Comparison of ENCODE assay signal across 20 cellular contexts in the genomic region with DNA sequence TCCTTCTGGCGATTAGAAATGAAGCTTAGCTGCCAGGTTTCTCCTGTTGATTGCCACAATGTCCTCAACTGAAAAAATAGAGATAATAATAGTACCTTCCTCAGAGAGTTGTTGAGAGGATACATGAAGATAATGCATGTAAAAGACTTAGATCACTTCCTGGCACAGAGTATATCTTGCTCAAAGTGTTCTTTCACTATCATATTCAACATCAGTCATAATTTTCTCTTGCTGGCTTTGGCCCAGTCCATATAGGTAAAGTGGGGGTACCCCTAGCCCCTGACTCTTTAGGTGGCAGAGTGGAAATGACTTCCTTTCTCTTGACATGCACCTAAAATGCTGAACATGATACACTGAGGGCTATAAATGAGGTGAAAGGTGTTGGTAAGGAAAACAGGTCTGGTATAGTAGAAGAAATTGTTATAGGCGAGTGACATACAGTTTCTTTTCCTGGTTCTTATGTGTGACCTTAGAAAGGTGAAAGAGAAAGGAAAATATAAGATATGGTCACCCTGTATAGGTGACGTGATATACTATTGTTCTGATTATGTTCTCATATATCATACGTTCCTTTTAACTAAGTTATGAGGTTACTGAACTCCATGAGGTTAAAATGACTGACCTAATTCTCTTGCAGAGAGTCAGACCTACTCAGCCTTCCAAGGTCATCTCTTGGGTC.
"Had no signal": no experiment of that assay in that cellular context is flagged by ENCODE, and none has a peak within 500 bp of the region (broad histone marks: within the 10 kb centered on the region; RNA-seq: fewer than 3 reads in every experiment).

No MANE protein-coding gene starts in this region.

- H3K4me1 Mint-ChIP-seq: activated CD4-positive, alpha-beta memory T cell treated with anti-CD3 and anti-CD28 coated beads, Interleukin-2, amount 10 ng/mL, durations not matched to agents 7 days and 5 days; activated CD8-positive, alpha-beta memory T cell treated with anti-CD3 and anti-CD28 coated beads, Interleukin-2, amount 10 ng/mL, durations not matched to agents 7 days and 5 days; activated naive CD8-positive, alpha-beta T cell treated with anti-CD3 and anti-CD28 coated beads, Interleukin-2, amount 50 U/mL, for 24 hours; naive thymus-derived CD4-positive, alpha-beta T cell; neural crest cell; stimulated activated effector memory CD8-positive, alpha-beta T cell treated with anti-CD3 and anti-CD28 coated beads, Interleukin-12 subunit alpha, Interleukin-12 subunit beta, amount 100 ng/mL, for 72 hours; stimulated activated naive CD8-positive, alpha-beta T cell treated with anti-CD3 and anti-CD28 coated beads, Interleukin-15, amount 100 ng/mL, for 72 hours had no signal

- H3K36me3 Mint-ChIP-seq: activated CD8-positive, alpha-beta memory T cell treated with anti-CD3 and anti-CD28 coated beads, Interleukin-2, amount 10 ng/mL, durations not matched to agents 7 days and 5 days; stimulated activated effector memory CD8-positive, alpha-beta T cell treated with anti-CD3 and anti-CD28 coated beads, Interleukin-12 subunit alpha, Interleukin-12 subunit beta, amount 100 ng/mL, for 72 hours had no signal

- FAIRE-seq: frontal cortex, small intestine, urothelium cell line had no signal

- H3K27me3 Mint-ChIP-seq: activated CD4-positive, alpha-beta memory T cell treated with anti-CD3 and anti-CD28 coated beads, Interleukin-2, amount 10 ng/mL, durations not matched to agents 7 days and 5 days; activated CD8-positive, alpha-beta memory T cell treated with anti-CD3 and anti-CD28 coated beads, Interleukin-2, amount 10 ng/mL, durations not matched to agents 7 days and 5 days; activated naive CD8-positive, alpha-beta T cell treated with anti-CD3 and anti-CD28 coated beads, Interleukin-2, amount 50 U/mL, for 24 hours; naive thymus-derived CD4-positive, alpha-beta T cell; stimulated activated naive CD8-positive, alpha-beta T cell treated with anti-CD3 and anti-CD28 coated beads, Interleukin-15, amount 100 ng/mL, for 72 hours had no signal

- H3K27ac Mint-ChIP-seq: activated CD4-positive, alpha-beta memory T cell treated with anti-CD3 and anti-CD28 coated beads, Interleukin-2, amount 10 ng/mL, durations not matched to agents 7 days and 5 days; activated CD8-positive, alpha-beta memory T cell treated with anti-CD3 and anti-CD28 coated beads, Interleukin-2, amount 10 ng/mL, durations not matched to agents 7 days and 5 days; activated naive CD8-positive, alpha-beta T cell treated with anti-CD3 and anti-CD28 coated beads, Interleukin-2, amount 50 U/mL, for 24 hours; naive thymus-derived CD4-positive, alpha-beta T cell; stimulated activated effector memory CD8-positive, alpha-beta T cell treated with anti-CD3 and anti-CD28 coated beads, Interleukin-12 subunit alpha, Interleukin-12 subunit beta, amount 100 ng/mL, for 72 hours; stimulated activated naive CD8-positive, alpha-beta T cell treated with anti-CD3 and anti-CD28 coated beads, Interleukin-15, amount 100 ng/mL, for 72 hours had no signal

- ATAC-seq: activated CD8-positive, alpha-beta memory T cell treated with anti-CD3 and anti-CD28 coated beads, Interleukin-2, amount 10 ng/mL, durations not matched to agents 7 days and 5 days; activated naive CD8-positive, alpha-beta T cell treated with anti-CD3 and anti-CD28 coated beads, Interleukin-2, amount 50 U/mL, for 24 hours; naive thymus-derived CD4-positive, alpha-beta T cell; sciatic nerve; stimulated activated effector memory CD8-positive, alpha-beta T cell treated with anti-CD3 and anti-CD28 coated beads, Interleukin-12 subunit alpha, Interleukin-12 subunit beta, amount 100 ng/mL, for 72 hours; stimulated activated naive CD8-positive, alpha-beta T cell treated with anti-CD3 and anti-CD28 coated beads, Interleukin-15, amount 100 ng/mL, for 72 hours had no signal

- DNase-seq: activated CD4-positive, alpha-beta memory T cell treated with anti-CD3 and anti-CD28 coated beads, Interleukin-2, amount 10 ng/mL, durations not matched to agents 7 days and 5 days; activated CD4-positive, alpha-beta T cell treated with anti-CD3 and anti-CD28 coated beads for 48 hours; activated CD8-positive, alpha-beta memory T cell treated with anti-CD3 and anti-CD28 coated beads, Interleukin-2, amount 10 ng/mL, durations not matched to agents 7 days and 5 days; activated effector memory CD4-positive, alpha-beta T cell treated with anti-CD3 and anti-CD28 coated beads, Interleukin-2, amount 50 U/mL, for 16 hours; activated naive CD4-positive, alpha-beta T cell treated with anti-CD3 and anti-CD28 coated beads, Interleukin-2, amount 50 U/mL, for 16 hours; activated naive CD8-positive, alpha-beta T cell treated with anti-CD3 and anti-CD28 coated beads, Interleukin-2, amount 50 U/mL, for 24 hours; activated T-cell treated with anti-CD3 and anti-CD28 coated beads for 4 hours; cerebellar nuclear complex; glutamatergic neuron; hippocampal formation; left ventricle myocardium inferior; naive thymus-derived CD4-positive, alpha-beta T cell; small intestine; stimulated activated CD4-positive, alpha-beta T cell treated with anti-CD3 and anti-CD28 coated beads, Interleukin-2, amount 100 ng/mL, for 24 hours; stimulated activated naive CD8-positive, alpha-beta T cell treated with anti-CD3 and anti-CD28 coated beads, Interleukin-15, amount 100 ng/mL, for 72 hours had no signal

- H3K4me3 Mint-ChIP-seq: activated CD4-positive, alpha-beta memory T cell treated with anti-CD3 and anti-CD28 coated beads, Interleukin-2, amount 10 ng/mL, durations not matched to agents 7 days and 5 days; activated CD8-positive, alpha-beta memory T cell treated with anti-CD3 and anti-CD28 coated beads, Interleukin-2, amount 10 ng/mL, durations not matched to agents 7 days and 5 days; activated naive CD8-positive, alpha-beta T cell treated with anti-CD3 and anti-CD28 coated beads, Interleukin-2, amount 50 U/mL, for 24 hours; naive thymus-derived CD4-positive, alpha-beta T cell; neural crest cell; stimulated activated effector memory CD8-positive, alpha-beta T cell treated with anti-CD3 and anti-CD28 coated beads, Interleukin-12 subunit alpha, Interleukin-12 subunit beta, amount 100 ng/mL, for 72 hours; stimulated activated naive CD8-positive, alpha-beta T cell treated with anti-CD3 and anti-CD28 coated beads, Interleukin-15, amount 100 ng/mL, for 72 hours had no signal
